ENCODE assay signal across 8 cellular contexts in the genomic region with DNA sequence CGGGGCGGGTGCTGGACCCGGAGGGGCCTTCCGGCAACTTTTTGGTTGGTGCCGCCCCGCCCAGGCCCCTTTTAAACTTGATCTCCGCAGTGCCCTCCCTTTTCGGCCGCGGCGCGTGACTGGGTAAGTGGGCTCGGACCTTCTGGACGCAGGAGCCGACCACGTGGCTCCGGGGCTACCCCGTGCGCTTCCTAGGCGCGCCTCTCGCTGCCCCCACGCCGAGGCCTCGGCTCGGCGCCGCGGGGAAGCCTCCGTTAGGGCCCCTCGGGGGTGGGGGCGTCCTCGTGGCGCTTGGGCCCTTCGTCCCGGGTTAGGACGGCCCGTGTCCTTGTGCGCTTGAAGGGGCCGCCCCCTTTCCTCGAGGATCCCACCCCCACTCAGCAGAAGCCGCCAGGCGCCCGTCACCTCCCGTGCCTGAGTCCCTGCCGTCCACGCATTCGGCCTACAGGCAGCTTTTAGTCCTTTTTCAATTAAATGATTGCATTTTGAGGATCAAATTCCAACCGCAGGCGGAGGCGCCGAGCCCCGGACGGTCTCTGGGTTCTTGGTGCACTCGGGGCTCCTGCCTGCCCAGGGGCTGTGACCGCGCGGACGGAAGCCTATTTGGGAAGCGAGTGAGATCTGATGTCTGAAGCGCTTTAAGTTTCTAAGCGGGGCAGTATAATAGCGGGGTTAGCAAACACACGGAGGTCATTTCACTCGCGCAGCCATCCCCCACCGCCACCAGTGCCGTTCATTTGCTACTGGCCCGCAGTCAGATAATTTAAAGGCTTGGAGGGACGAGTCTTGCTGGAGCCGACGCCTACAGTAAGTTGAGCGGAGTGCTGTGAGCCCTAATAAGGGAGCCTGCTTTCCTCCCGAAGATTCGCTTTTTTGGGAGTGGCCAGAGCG. TPM values are rescaled to one million over a fixed set of nuclear protein-coding genes. Genes with fewer than 3 reads are reported as not detected.
DNase-seq lines count a peak whose midpoint lies in the region; ATAC-seq and TF ChIP-seq lines count a peak whose summit lies in the region.

No MANE protein-coding gene starts in this region.

- no peaks in the 10 kb centered on the region for H3K9me2 ChIP-seq in GM23338 (ENCODE audit: insufficient read depth)

- H3K36me3 ChIP-seq in GM23338 (ENCODE audit: insufficient read depth) (peaks cover 26% of the 10 kb centered on the region; the same call in 1 of the 2 replicates), KOPT-K1 (ENCODE audit: insufficient read depth, low read length) (peaks cover 35% of the 10 kb centered on the region), sigmoid colon (peaks cover 0 to 18% (median 2%) of the 10 kb centered on the region in 4 donors)

- H2AFZ ChIP-seq in GM23338 = no peak overlapping the region; the same call in none of the 2 replicates

- H3K27ac ChIP-seq in GM23338 (ENCODE audit: low read depth) = peak overlapping the region; percentile 90
- peak overlapping the region; percentile 73 for H3K27ac ChIP-seq in KOPT-K1 (ENCODE audit: low read depth, low read length, poor library complexity, severe bottlenecking)
- H3K27ac ChIP-seq in sigmoid colon = peak overlapping the region; percentile 92 to 98 (median 98)

- peak overlapping the region; percentile 81 for H3K4me2 ChIP-seq in GM23338

- peak; percentile 34 to 41 for TF ChIP-seq POLR2A in sigmoid colon (IDR thresholded peaks at IDR 0.05)

- intact Hi-C loops in sigmoid colon (cut with DNase I) = loop anchor here (1.0 to 10.0 kb wide), 6 partner anchors 127 to 620 kb away; partner anchors contain the start of genes HYCC1, IGF2BP3, IL6 and KLHL7

- H4K20me1 ChIP-seq in GM23338 (replicated peaks; ENCODE audit: insufficient read depth) = no peaks in the 10 kb centered on the region

- TF ChIP-seq EP300 in sigmoid colon (IDR thresholded peaks at IDR 0.05) = peak in 2 of 4 donors; percentile 36 to 60

- H3K9me3 Mint-ChIP-seq in GM23338 (no peaks in the 10 kb centered on the region), T-cell (no peaks in the 10 kb centered on the region)

- H3K4me1 ChIP-seq in GM23338 (ENCODE audit: insufficient read depth) (peaks cover 44% of the 10 kb centered on the region), sigmoid colon (peaks cover 0 to 38% (median 26%) of the 10 kb centered on the region in 4 donors)

- POLR2A ChIA-PET in T-cell (lab: Charles Lee) = no interaction called here

- no peak for TF ChIP-seq CTCF in GM23338 (conservative IDR thresholded peaks at IDR 0.05; ENCODE audit: low read depth in 2 of 2)
- no peak for TF ChIP-seq CTCF in sigmoid colon (IDR thresholded peaks at IDR 0.05)

- CTCF ChIA-PET in T-cell (lab: Charles Lee) = interaction anchor here (0.6 to 2.2 kb wide), 8 partner anchors 28 to 1720 kb away, joined by 3 to 10 read pairs (median 4); no protein-coding TSS in a partner anchor

- H3K36me3 Mint-ChIP-seq in GM23338 (ENCODE audit: low read depth) = peaks cover 40% of the 10 kb centered on the region
- H3K36me3 Mint-ChIP-seq in T-cell = peaks cover 13% of the 10 kb centered on the region

- H3K4me3 ChIP-seq in GM08714 (ENCODE audit: low read length) = peak overlapping the region; percentile 89
- H3K4me3 ChIP-seq in GM23338 = peak overlapping the region; percentile 89
- peak overlapping the region; percentile 62 to 80 (median 75) for H3K4me3 ChIP-seq in sigmoid colon

- ATAC-seq in GM23338 (peak; percentile 82), T-cell (replicated peaks in 1 of 4) (peak; percentile 38 to 59 (median 54))

- H3K27me3 ChIP-seq in GM23338 (ENCODE audit: insufficient read depth) (no peaks in the 10 kb centered on the region), sigmoid colon (no peaks in the 10 kb centered on the region)

- 0% methylated on average over 76 of the region's 76 CpGs for WGBS in sigmoid colon, 2 donors

- DNase-seq in GM23338 (ENCODE audit: low spot score) = peak; percentile 92
- peak in 32 of 34 experiments; percentile 22 to 78 (median 68) for DNase-seq in T-cell
- DNase-seq in anterior cingulate cortex (lab: John Stamatoyannopoulos, UW) = peak in 34 of 58 donors; percentile 9 to 79 (median 36)
- peak in 42 of 51 donors; percentile 12 to 77 (median 46) for DNase-seq in hypothalamus (lab: John Stamatoyannopoulos, UW)
- DNase-seq in sigmoid colon = peak; percentile 98
- no peak for DNase-seq in NCI-H187 treated with DMSO at 0.1 percent for 48 hours (lab: John Stamatoyannopoulos, UW)

- H3K4me1 Mint-ChIP-seq in GM23338 = peaks cover 43% of the 10 kb centered on the region
- H3K4me1 Mint-ChIP-seq in T-cell = peaks cover 20 to 24% (median 23%) of the 10 kb centered on the region in 3 donors

- H3K27me3 Mint-ChIP-seq in GM23338 (ENCODE audit: insufficient read depth, low read depth, poor library complexity) = peaks cover 6% of the 10 kb centered on the region
- H3K27me3 Mint-ChIP-seq in T-cell = peaks cover 0 to 1% of the 10 kb centered on the region in 2 donors

- peaks cover 15% of the 10 kb centered on the region for H3K79me2 ChIP-seq in GM23338 (replicated peaks; ENCODE audit: insufficient read depth)

- H3K9me3 ChIP-seq in KOPT-K1 (ENCODE audit: insufficient read depth, low read length, poor library complexity, severe bottlenecking) (no peaks in the 10 kb centered on the region), sigmoid colon (no peaks in the 10 kb centered on the region)

- H3F3A ChIP-seq in GM23338 (replicated peaks; ENCODE audit: low read depth) = peaks cover 9% of the 10 kb centered on the region

- H3K27ac Mint-ChIP-seq in GM23338 = peak overlapping the region; percentile 98
- peak overlapping the region; percentile 84 to 90 for H3K27ac Mint-ChIP-seq in T-cell

- peak overlapping the region; percentile 85 for H3K4me3 Mint-ChIP-seq in GM23338
- peak overlapping the region; percentile 91 to 95 (median 92) for H3K4me3 Mint-ChIP-seq in T-cell

TF ChIP-seq in GM23338, 12 proteins besides CTCF, POLR2A, EP300 and RAD21:
- TF ChIP-seq, protein P1, sequence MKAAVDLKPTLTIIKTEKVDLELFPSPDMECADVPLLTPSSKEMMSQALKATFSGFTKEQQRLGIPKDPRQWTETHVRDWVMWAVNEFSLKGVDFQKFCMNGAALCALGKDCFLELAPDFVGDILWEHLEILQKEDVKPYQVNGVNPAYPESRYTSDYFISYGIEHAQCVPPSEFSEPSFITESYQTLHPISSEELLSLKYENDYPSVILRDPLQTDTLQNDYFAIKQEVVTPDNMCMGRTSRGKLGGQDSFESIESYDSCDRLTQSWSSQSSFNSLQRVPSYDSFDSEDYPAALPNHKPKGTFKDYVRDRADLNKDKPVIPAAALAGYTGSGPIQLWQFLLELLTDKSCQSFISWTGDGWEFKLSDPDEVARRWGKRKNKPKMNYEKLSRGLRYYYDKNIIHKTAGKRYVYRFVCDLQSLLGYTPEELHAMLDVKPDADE (IDR thresholded peaks at IDR 0.05) = peak; percentile 62
- TF ChIP-seq NANOG (IDR thresholded peaks at IDR 0.05; ENCODE audit: borderline replicate concordance) = no peak
- peak; percentile 76 for TF ChIP-seq POLR2AphosphoS5 (IDR thresholded peaks at IDR 0.05; ENCODE audit: low read depth)
- TF ChIP-seq CREB1 (CRISPR knock-in tag; IDR thresholded peaks at IDR 0.05; ENCODE audit: low read depth) = no peak
TF ChIP-seq in GM23338: peak in this region for 2.

RNA-seq across cellular contexts. Expression of gene TOMM7, which starts 31.8 kb away (rescaled TPM):
- total RNA-seq in GM23338 (2014; rRNA removed; shearing (Covaris generic)) = 131 and 164 TPM in 2 replicates
- polyA plus RNA-seq in GM23338 (2016; fragmentation: Nextera tagmentation; extraction: Ambion mirVana) (791 and 920 TPM in 2 replicates), sigmoid colon (100 to 1,000 TPM; 324 to 625 (median 452) TPM)
- total RNA-seq in T-cell (100 to 1,000 TPM; 532 to 695 (median 613) TPM), sigmoid colon (100 to 1,000 TPM; 148 to 341 (median 277) TPM)
